ENCODE assay signal across 1 cellular context in the genomic region with DNA sequence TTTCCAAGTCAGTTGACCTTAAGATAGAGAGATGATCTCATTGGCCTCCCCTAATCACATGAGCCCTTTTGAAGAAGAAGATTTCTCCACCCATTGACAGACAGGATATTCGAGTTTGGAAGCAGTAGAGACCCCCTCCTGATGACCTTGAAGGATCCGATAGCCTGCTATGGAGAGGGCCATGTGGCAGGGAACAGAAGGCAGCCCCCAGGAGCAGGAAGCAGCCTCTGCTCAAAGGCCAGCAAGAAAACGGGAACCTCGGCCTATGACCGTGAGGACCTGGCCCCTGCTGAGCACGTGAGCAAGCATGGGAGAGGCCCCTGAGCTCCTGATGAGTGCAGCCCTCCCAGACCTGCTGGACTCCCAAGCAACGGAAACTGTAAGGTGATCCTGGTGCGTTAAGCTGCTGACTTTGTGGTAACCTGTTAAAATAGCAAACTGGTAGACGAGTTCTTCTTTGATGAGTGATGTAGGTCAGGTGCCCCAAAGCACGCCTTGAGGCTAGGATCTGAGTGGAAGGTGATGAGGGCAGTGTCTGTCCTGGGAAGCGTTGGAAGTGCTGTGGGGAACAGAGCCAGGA.
TF ChIP-seq lines count a peak whose summit lies in the region.

No MANE protein-coding gene starts in this region.

TF ChIP-seq in H1, 55 proteins besides CTCF, POLR2A, EP300 and RAD21:
- TF ChIP-seq POLR2AphosphoS5 (IDR thresholded peaks at IDR 0.05; ENCODE audit: low read depth, low read length) (no peak), HDAC6 (IDR thresholded peaks at IDR 0.05; ENCODE audit: low read depth, low read length) (no peak), KDM5A (IDR thresholded peaks at IDR 0.05; ENCODE audit: low read length) (no peak), SIX5 (IDR thresholded peaks at IDR 0.05; ENCODE audit: low read depth, low read length) (no peak), GABPA (IDR thresholded peaks at IDR 0.05; ENCODE audit: borderline replicate concordance, insufficient read depth, low read length) (no peak), CHD1 (IDR thresholded peaks at IDR 0.05; ENCODE audit: low read depth, low read length) (no peak), RBBP5 (IDR thresholded peaks at IDR 0.05; ENCODE audit: borderline replicate concordance, low read depth, low read length) (no peak), POU5F1 (IDR thresholded peaks at IDR 0.05; ENCODE audit: low read depth, low read length) (no peak), TCF12 (IDR thresholded peaks at IDR 0.05; ENCODE audit: low read depth, low read length) (no peak), TEAD4 (IDR thresholded peaks at IDR 0.05; ENCODE audit: low read depth, low read length) (no peak), ZNF274 (IDR thresholded peaks at IDR 0.05; ENCODE audit: borderline replicate concordance, extremely low read depth, low read length) (no peak)
